In genomic region chr2:37196320-37197195, GRCh38 we compare ENCODE assay signal across 8 cellular contexts. TPM values are rescaled to one million over a fixed set of nuclear protein-coding genes. Genes with fewer than 3 reads are reported as not detected.
DNase-seq lines count a peak whose midpoint lies in the region; ATAC-seq and TF ChIP-seq lines count a peak whose summit lies in the region.

TSS of gene CEBPZOS (plus strand) at chr2:37196496. CDS start at chr2:37199705, 3,209 bp downstream.

- H3K4me1 Mint-ChIP-seq in T-helper 17 cell (peaks cover 19% of the 10 kb centered on the region), osteocyte (ENCODE audit: unreplicated experiment) (no peaks in the 10 kb centered on the region)

- H3K27me3 Mint-ChIP-seq in T-helper 17 cell, result no peaks in the 10 kb centered on the region
- H3K27me3 Mint-ChIP-seq in osteocyte (ENCODE audit: unreplicated experiment), result no peaks in the 10 kb centered on the region

- peaks cover 12% of the 10 kb centered on the region for H3K36me3 ChIP-seq in right atrium auricular region

- TF ChIP-seq CTCF in right atrium auricular region (IDR thresholded peaks at IDR 0.05), result no peak
- no peak for TF ChIP-seq CTCF in retinal pigment epithelial cell (conservative IDR thresholded peaks at IDR 0.05; ENCODE audit: low read depth, low read length)
- no peak for TF ChIP-seq CTCF in osteocyte (IDR thresholded peaks at IDR 0.05)

- peak; percentile 76 for ATAC-seq in GM18498 (IDR thresholded peaks at IDR 0.05; ENCODE audit: unreplicated experiment)
- peak; percentile 67 for ATAC-seq in HG02938 (IDR thresholded peaks at IDR 0.05; ENCODE audit: unreplicated experiment)
- ATAC-seq in T-helper 17 cell, result peak; percentile 91

- peaks cover 2% of the 10 kb centered on the region for H3K36me3 Mint-ChIP-seq in T-helper 17 cell (ENCODE audit: low read depth)
- peaks cover 11% of the 10 kb centered on the region for H3K36me3 Mint-ChIP-seq in osteocyte (ENCODE audit: unreplicated experiment)

- H3K4me1 ChIP-seq in right atrium auricular region, result peaks cover 0 to 12% of the 10 kb centered on the region in 2 donors

- H3K9me3 ChIP-seq in T-helper 17 cell (ENCODE audit: control insufficient read depth, low read length, poor library complexity, severe bottlenecking), result no peaks in the 10 kb centered on the region
- no peaks in the 10 kb centered on the region for H3K9me3 ChIP-seq in right atrium auricular region

- no peaks in the 10 kb centered on the region for H3K9me3 Mint-ChIP-seq in osteocyte (ENCODE audit: unreplicated experiment)

- peak; percentile 53 to 85 for DNase-seq in NCI-H187 (lab: John Stamatoyannopoulos, UW)
- peak; percentile 85 to 86 (median 85) for DNase-seq in T-helper 17 cell
- DNase-seq in amygdala (lab: John Stamatoyannopoulos, UW), result peak; percentile 16 to 87 (median 68)
- DNase-seq in right atrium auricular region (ENCODE audit: low spot score), result peak; percentile 87
- peak; percentile 23 for DNase-seq in retinal pigment epithelial cell (ENCODE audit: low read depth)
- DNase-seq in osteocyte (ENCODE audit: extremely low spot score, unreplicated experiment), result no peak

- H3K4me3 ChIP-seq in right atrium auricular region (peak within 1 kb of the TSS; percentile 81 to 84), retinal pigment epithelial cell (ENCODE audit: low read length) (peak within 1 kb of the TSS; percentile 81)

- H3K27ac Mint-ChIP-seq in T-helper 17 cell (peak within 1 kb of the TSS; percentile 98), osteocyte (ENCODE audit: unreplicated experiment) (no peak within 1 kb of the TSS)

- no peaks in the 10 kb centered on the region for H3K27me3 ChIP-seq in right atrium auricular region

- peak within 1 kb of the TSS; percentile 88 to 91 for H3K27ac ChIP-seq in right atrium auricular region

- H3K4me3 Mint-ChIP-seq in T-helper 17 cell (peak within 1 kb of the TSS; percentile 98), osteocyte (ENCODE audit: unreplicated experiment) (no peak within 1 kb of the TSS)

RNA-seq across cellular contexts. Expression of gene CEBPZOS, which starts in this region (rescaled TPM):
- total RNA-seq in T-helper 17 cell (10 to 100 TPM; 23.2 to 24.1 TPM), right atrium auricular region (10 to 100 TPM; 21.1 to 37.9 TPM), osteocyte (not detected in 2 replicates)

Comparison
In these comparisons a context has a peak if more than half of its experiments do, and no peak if none do; other contexts are left out.
1. RNA of gene CEBPZOS (total RNA-seq): 21.1 to 37.9 TPM in right atrium auricular region and 23.2 to 24.1 TPM in T-helper 17 cell; not detected in osteocyte; every median in the first group is over 10 times any median in the second.
2. Peak in every context shown above with its lines, with median percentiles within 50 percentile points of each other: ATAC-seq.